1 cellular context compared by ENCODE assay signal in genomic region chr19:4063369-4064072, GRCh38.
TF ChIP-seq lines count a peak whose summit lies in the region.

No MANE protein-coding gene starts in this region.

TF ChIP-seq in HepG2, 621 proteins besides CTCF, POLR2A, EP300 and RAD21 (continued from another document):
- TF ChIP-seq ZNF275 (CRISPR knock-in tag; IDR thresholded peaks at IDR 0.05; ENCODE audit: borderline replicate concordance), result no peak
- TF ChIP-seq SOX6 (IDR thresholded peaks at IDR 0.05), result no peak
- TF ChIP-seq SOX6 (CRISPR knock-in tag; IDR thresholded peaks at IDR 0.05), result no peak
- TF ChIP-seq SRSF4 (IDR thresholded peaks at IDR 0.05; ENCODE audit: low read depth, low read length, poor library complexity, severe bottlenecking), result no peak
- no peak for TF ChIP-seq ZNF552 (CRISPR knock-in tag; IDR thresholded peaks at IDR 0.05; ENCODE audit: borderline replicate concordance)
- TF ChIP-seq ZNF512B (CRISPR knock-in tag; IDR thresholded peaks at IDR 0.05; ENCODE audit: borderline replicate concordance), result no peak
- TF ChIP-seq ZBTB7B (CRISPR knock-in tag; IDR thresholded peaks at IDR 0.05), result peak; percentile 75; the same call in 1 of the 2 replicates
- TF ChIP-seq SIX4 (CRISPR knock-in tag; IDR thresholded peaks at IDR 0.05), result no peak
- peak; percentile 20; the same call in 1 of the 2 replicates for TF ChIP-seq ZNF724P (CRISPR knock-in tag; IDR thresholded peaks at IDR 0.05; ENCODE audit: borderline replicate concordance)
- TF ChIP-seq KDM6A (CRISPR knock-in tag; IDR thresholded peaks at IDR 0.05; ENCODE audit: low read depth), result no peak
- 0 out of 2 replicates have a peak, but pooled peaks have one; percentile 12 for TF ChIP-seq ZNF629 (CRISPR knock-in tag; conservative IDR thresholded peaks at IDR 0.05)
- TF ChIP-seq ZNF431 (CRISPR knock-in tag; IDR thresholded peaks at IDR 0.05; ENCODE audit: borderline replicate concordance, low read depth), result no peak
- TF ChIP-seq ARNT2 (CRISPR knock-in tag; IDR thresholded peaks at IDR 0.05; ENCODE audit: low read depth), result 0 out of 2 replicates have a peak, but pooled peaks have one; percentile 31
- TF ChIP-seq MEIS2 (CRISPR knock-in tag; IDR thresholded peaks at IDR 0.05), result no peak; the same call in 1 of the 2 replicates
- TF ChIP-seq KDM5A (IDR thresholded peaks at IDR 0.05; ENCODE audit: borderline replicate concordance, low read length), result 0 out of 2 replicates have a peak, but pooled peaks have one; percentile 8
- TF ChIP-seq PHF20 (CRISPR knock-in tag; IDR thresholded peaks at IDR 0.05), result no peak
- TF ChIP-seq YEATS4 (CRISPR knock-in tag; IDR thresholded peaks at IDR 0.05; ENCODE audit: borderline replicate concordance), result no peak
- TF ChIP-seq ZSCAN25 (CRISPR knock-in tag; IDR thresholded peaks at IDR 0.05), result peak; percentile 23; the same call in 1 of the 2 replicates
- TF ChIP-seq POLR2G (IDR thresholded peaks at IDR 0.05; ENCODE audit: low read depth, low read length), result no peak
- TF ChIP-seq ELF3 (CRISPR knock-in tag; IDR thresholded peaks at IDR 0.05), result 0 out of 2 replicates have a peak, but pooled peaks have one; percentile 21
- TF ChIP-seq KAT7 (CRISPR knock-in tag; IDR thresholded peaks at IDR 0.05; ENCODE audit: borderline replicate concordance), result 0 out of 2 replicates have a peak, but pooled peaks have one; percentile 4
- no peak for TF ChIP-seq TRIM22 (IDR thresholded peaks at IDR 0.05)
- TF ChIP-seq ZNF768 (CRISPR knock-in tag; IDR thresholded peaks at IDR 0.05), result peak; percentile 100
- TF ChIP-seq ASH2L (IDR thresholded peaks at IDR 0.05; ENCODE audit: insufficient read length, low read depth, low read length), result no peak
- TF ChIP-seq ZNF335 (CRISPR knock-in tag; IDR thresholded peaks at IDR 0.05), result peak; percentile 61; the same call in 1 of the 2 replicates
- no peak; the same call in 1 of the 2 replicates for TF ChIP-seq CENPT (CRISPR knock-in tag; IDR thresholded peaks at IDR 0.05; ENCODE audit: low read depth)
- TF ChIP-seq ZNF180 (CRISPR knock-in tag; IDR thresholded peaks at IDR 0.05; ENCODE audit: borderline replicate concordance, low read depth), result no peak
- peak; percentile 80 for TF ChIP-seq HNRNPL (IDR thresholded peaks at IDR 0.05; ENCODE audit: low read depth, low read length)
- peak; percentile 96 for TF ChIP-seq AKAP8 (CRISPR knock-in tag; IDR thresholded peaks at IDR 0.05)
- TF ChIP-seq ZBTB38 (CRISPR knock-in tag; IDR thresholded peaks at IDR 0.05), result peak; percentile 32; the same call in 1 of the 2 replicates
- peak; percentile 47; the same call in 1 of the 2 replicates for TF ChIP-seq PRDM10 (CRISPR knock-in tag; IDR thresholded peaks at IDR 0.05; ENCODE audit: low read depth)
- no peak for TF ChIP-seq HNRNPH1 (optimal IDR thresholded peaks at IDR 0.05; ENCODE audit: low read depth, low read length)
- peak; percentile 94 for TF ChIP-seq ZMYM3 (CRISPR knock-in tag; IDR thresholded peaks at IDR 0.05)
- TF ChIP-seq ZSCAN9 (CRISPR knock-in tag; IDR thresholded peaks at IDR 0.05; ENCODE audit: borderline replicate concordance), result peak; percentile 6; the same call in 1 of the 2 replicates
- no peak for TF ChIP-seq HNF1A (IDR thresholded peaks at IDR 0.05; ENCODE audit: low read depth)
- no peak for TF ChIP-seq HNF1A (CRISPR knock-in tag; IDR thresholded peaks at IDR 0.05; ENCODE audit: borderline replicate concordance)
- TF ChIP-seq HOXD1 (CRISPR knock-in tag; IDR thresholded peaks at IDR 0.05), result no peak
- TF ChIP-seq RAD51 (IDR thresholded peaks at IDR 0.05; ENCODE audit: borderline replicate concordance), result no peak
- TF ChIP-seq KDM4B (CRISPR knock-in tag; IDR thresholded peaks at IDR 0.05), result no peak
- TF ChIP-seq NCOR1 (IDR thresholded peaks at IDR 0.05; ENCODE audit: borderline replicate concordance, low read length), result no peak
- TF ChIP-seq ZGPAT (CRISPR knock-in tag; IDR thresholded peaks at IDR 0.05), result no peak
- no peak for TF ChIP-seq HIVEP1 (CRISPR knock-in tag; IDR thresholded peaks at IDR 0.05)
